ENCODE assay signal across 8 cellular contexts in the genomic region with DNA sequence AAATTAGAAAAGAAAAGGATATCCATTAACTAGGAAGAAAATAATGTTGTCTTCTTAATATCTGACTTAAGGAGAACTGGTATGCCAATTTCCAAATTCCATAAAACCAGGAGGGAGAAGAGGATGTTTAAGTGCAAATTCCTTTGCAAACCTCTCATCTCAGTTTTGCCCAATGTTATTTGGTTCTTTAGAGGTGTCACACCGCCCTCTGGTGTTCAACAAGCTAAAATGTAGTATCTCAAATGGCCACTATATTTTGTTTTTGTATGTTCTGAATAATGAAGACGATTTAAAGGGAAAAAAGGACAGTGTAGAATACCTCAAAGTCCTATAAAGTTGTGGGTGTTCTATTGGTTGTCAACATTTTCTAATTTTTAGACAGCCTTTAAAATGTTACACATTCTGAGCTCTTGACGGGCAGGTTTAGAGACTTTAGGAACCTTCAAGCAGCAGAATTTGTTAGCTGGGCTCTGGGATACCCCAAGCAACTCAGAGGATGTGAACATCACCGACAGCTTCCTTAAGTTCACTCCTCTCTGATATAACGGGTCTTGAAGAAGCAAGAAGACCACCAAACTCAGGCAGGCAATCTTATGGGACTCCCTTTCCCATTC.
DNase-seq lines count a peak whose midpoint lies in the region; ATAC-seq and TF ChIP-seq lines count a peak whose summit lies in the region.

No MANE protein-coding gene starts in this region.

- H3K4me1 ChIP-seq in adrenal gland (replicated peaks in 1 of 2) = no peaks in the 10 kb centered on the region

- H3K27ac ChIP-seq in adrenal gland = no peak overlapping the region

- H3K36me3 ChIP-seq in adrenal gland (replicated peaks in 1 of 2) = no peaks in the 10 kb centered on the region

- H3K9me3 ChIP-seq in adrenal gland (replicated peaks in 1 of 3) = no peaks in the 10 kb centered on the region

- TF ChIP-seq CTCF in adrenal gland (IDR thresholded peaks at IDR 0.05) = peak; percentile 57 to 88 (median 80)

- no peak for TF ChIP-seq POLR2A in adrenal gland (IDR thresholded peaks at IDR 0.05)

- DNase-seq in A172 (ENCODE audit: low spot score) (peak; percentile 54), GM03348 (ENCODE audit: low spot score) (peak; percentile 73), NCI-H69 (lab: John Stamatoyannopoulos, UW) (peak; percentile 67), adrenal gland (peak; percentile 33 to 74 (median 52)), hepatic stellate cell (ENCODE audit: low spot score) (peak; percentile 12), smooth muscle cell of the brain vasculature (ENCODE audit: low read depth, low spot score) (peak; percentile 31)

- ATAC-seq in HG03159 (IDR thresholded peaks at IDR 0.05; ENCODE audit: unreplicated experiment) (peak; percentile 53), GM19467 (IDR thresholded peaks at IDR 0.05; ENCODE audit: unreplicated experiment) (no peak)

- 15 to 22% (median 20%) methylated on average over 5 of the region's 5 CpGs for WGBS in adrenal gland, 4 donors

- H3K4me3 ChIP-seq in adrenal gland = no peak overlapping the region

- intact Hi-C loops in adrenal gland (cut with DNase I) = loop anchor here (5.0 to 10.0 kb wide), 6 partner anchors 325 to 555 kb away; no protein-coding TSS in a partner anchor

- no peaks in the 10 kb centered on the region for H3K27me3 ChIP-seq in adrenal gland

Comparison
In these comparisons a context has a peak if more than half of its experiments do, and no peak if none do; other contexts are left out.
1. DNase-seq: peak in every context shown above with its lines; median percentile 73 in GM03348; 67 in NCI-H69; 54 in A172; 52 in adrenal gland; 31 in smooth muscle cell of the brain vasculature; 12 in hepatic stellate cell.